5 cellular contexts compared by ENCODE assay signal in genomic region chr1:21465127-21465526, GRCh38. TPM values are rescaled to one million over a fixed set of nuclear protein-coding genes. Genes with fewer than 3 reads are reported as not detected.
"Had no signal": no experiment of that assay in that cellular context is flagged by ENCODE, and none has a peak within 500 bp of the region (broad histone marks: within the 10 kb centered on the region; RNA-seq: fewer than 3 reads in every experiment).

No MANE protein-coding gene starts in this region.

RNA-seq across cellular contexts. Expression of gene ALPL, which starts 44.1 kb away (rescaled TPM):
- total RNA-seq: activated CD4-positive, alpha-beta memory T cell treated with anti-CD3 and anti-CD28 coated beads, Interleukin-2, amount 10 ng/mL, durations not matched to agents 7 days and 5 days; activated CD4-positive, alpha-beta T cell treated with anti-CD3 and anti-CD28 coated beads, Interleukin-2, amount 10 ng/mL, durations not matched to agents 7 days and 5 days; activated naive CD4-positive, alpha-beta T cell treated with anti-CD3 and anti-CD28 coated beads, Interleukin-2, amount 50 U/mL, for 72 hours; activated naive CD8-positive, alpha-beta T cell treated with anti-CD3 and anti-CD28 coated beads, Interleukin-2, amount 10 ng/mL, durations not matched to agents 7 days and 5 days; T-helper 2 cell treated with Interferon-gamma antibody and Interleukin-4, amounts not matched to agents 100 ng/mL and 5 ng/mL, for 36 hours had no signal
